ENCODE assay signal across 11 cellular contexts in the genomic region with DNA sequence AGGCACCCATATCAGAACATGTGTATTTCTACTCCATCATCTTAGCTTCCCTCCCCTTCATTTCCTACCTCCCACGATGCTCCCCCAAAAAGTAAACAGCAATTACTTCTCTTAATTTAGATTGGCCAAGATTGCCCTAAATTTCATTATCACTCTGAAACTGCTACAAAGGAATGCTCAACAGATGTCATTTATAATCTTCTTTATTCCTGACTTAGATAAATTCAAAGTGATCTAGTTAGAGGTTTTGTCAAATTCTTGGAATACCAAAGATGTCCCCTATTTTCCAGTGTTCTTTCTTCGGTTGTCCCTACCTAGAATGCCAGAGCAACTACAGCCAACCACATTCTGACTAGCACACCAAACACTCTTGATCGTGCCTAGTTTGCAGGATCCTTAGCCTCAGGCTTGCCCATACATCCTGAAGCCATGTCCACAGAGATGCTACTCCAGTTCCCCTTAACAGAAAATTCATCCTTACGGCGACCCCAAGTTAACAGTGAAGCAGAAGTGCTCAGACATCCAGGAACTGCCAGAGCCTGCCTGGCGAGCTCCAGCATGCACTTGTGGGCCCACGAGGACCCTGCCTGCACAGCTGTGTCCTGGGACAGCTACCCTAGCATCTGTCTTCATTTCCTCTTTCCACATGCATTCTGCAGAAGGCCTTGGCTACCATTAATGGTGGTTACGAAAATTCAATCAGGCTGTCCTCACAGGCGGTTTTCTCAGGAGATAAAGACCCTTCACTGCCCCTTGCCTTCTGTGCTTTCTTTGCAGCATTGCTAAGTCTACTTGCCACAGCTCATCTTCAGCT. TPM values are rescaled to one million over a fixed set of nuclear protein-coding genes. Genes with fewer than 3 reads are reported as not detected.
DNase-seq lines count a peak whose midpoint lies in the region; ATAC-seq and TF ChIP-seq lines count a peak whose summit lies in the region.
"Had no signal": no experiment of that assay in that cellular context is flagged by ENCODE, and none has a peak within 500 bp of the region (broad histone marks: within the 10 kb centered on the region; RNA-seq: fewer than 3 reads in every experiment).

No MANE protein-coding gene starts in this region.

- H3K4me3 Mint-ChIP-seq in glutamatergic neuron (ENCODE audit: unreplicated experiment) = peak overlapping the region; percentile 19
- no peak overlapping the region for H3K4me3 Mint-ChIP-seq in activated CD8-positive, alpha-beta T cell treated with anti-CD3 and anti-CD28 coated beads for 36 hours

- H3K36me3 Mint-ChIP-seq in glutamatergic neuron (ENCODE audit: unreplicated experiment) = no peaks in the 10 kb centered on the region
- peaks cover 26% of the 10 kb centered on the region for H3K36me3 Mint-ChIP-seq in activated CD8-positive, alpha-beta T cell treated with anti-CD3 and anti-CD28 coated beads for 36 hours (ENCODE audit: low read depth)

- no peak for ATAC-seq in activated CD8-positive, alpha-beta T cell treated with anti-CD3 and anti-CD28 coated beads for 36 hours
- ATAC-seq in GM18505 (IDR thresholded peaks at IDR 0.05; ENCODE audit: unreplicated experiment) = no peak

- no peak for TF ChIP-seq CTCF in glutamatergic neuron (IDR thresholded peaks at IDR 0.05; ENCODE audit: partially characterized antibody, unreplicated experiment)
- no peak for TF ChIP-seq CTCF in activated CD8-positive, alpha-beta T cell treated with anti-CD3 and anti-CD28 coated beads for 36 hours (IDR thresholded peaks at IDR 0.05)

- peaks cover 11% of the 10 kb centered on the region for H3K9me3 Mint-ChIP-seq in glutamatergic neuron (ENCODE audit: unreplicated experiment)
- no peaks in the 10 kb centered on the region for H3K9me3 Mint-ChIP-seq in activated CD8-positive, alpha-beta T cell treated with anti-CD3 and anti-CD28 coated beads for 36 hours

- TF ChIP-seq POLR2A in GM18505 (IDR thresholded peaks at IDR 0.05; ENCODE audit: borderline replicate concordance, extremely low read depth, insufficient read depth, insufficient read length) = no peak

- peaks cover 6% of the 10 kb centered on the region for H3K27me3 Mint-ChIP-seq in glutamatergic neuron (ENCODE audit: unreplicated experiment)
- no peaks in the 10 kb centered on the region for H3K27me3 Mint-ChIP-seq in activated CD8-positive, alpha-beta T cell treated with anti-CD3 and anti-CD28 coated beads for 36 hours

- H3K4me1 Mint-ChIP-seq in glutamatergic neuron (ENCODE audit: low read depth, unreplicated experiment) = peaks cover 35% of the 10 kb centered on the region
- peaks cover 26% of the 10 kb centered on the region for H3K4me1 Mint-ChIP-seq in activated CD8-positive, alpha-beta T cell treated with anti-CD3 and anti-CD28 coated beads for 36 hours (ENCODE audit: low read depth)

- POLR2A ChIA-PET in activated CD8-positive, alpha-beta T cell treated with anti-CD3 and anti-CD28 coated beads for 36 hours (lab: Charles Lee) = interaction anchor here (1.0 kb wide), 1 partner anchor 12 kb away, joined by 3 read pairs; no protein-coding TSS in a partner anchor

- H3K27ac Mint-ChIP-seq in glutamatergic neuron (ENCODE audit: unreplicated experiment) = peak overlapping the region; percentile 89
- H3K27ac Mint-ChIP-seq in activated CD8-positive, alpha-beta T cell treated with anti-CD3 and anti-CD28 coated beads for 36 hours = no peak overlapping the region

- DNase-seq in Ammon's horn (ENCODE audit: low spot score) (peak; percentile 51), GF-D8 (lab: John Stamatoyannopoulos, UW) (peak; percentile 90), NOMO-1 (lab: John Stamatoyannopoulos, UW; ENCODE audit: unreplicated experiment in 2 of 2) (peak; percentile 53 to 72), glutamatergic neuron (peak; percentile 53), NCI-H2081 (lab: John Stamatoyannopoulos, UW) (no peak)
- DNase-seq in activated CD8-positive, alpha-beta T cell treated with anti-CD3 and anti-CD28 coated beads for 36 hours = no peak
- no peak for DNase-seq in stimulated activated CD4-positive, alpha-beta T cell treated with anti-CD3 and anti-CD28 coated beads, Interleukin-4, amount 100 ng/mL, for 1 hour
- DNase-seq: NCI-H1092 treated with DMSO at 0.1 percent for 48 hours; NK-92 treated with Interleukin-12 subunit alpha and Interleukin-12 subunit beta, amount 100 ng/mL, for 24 hours; WERI-Rb-1 had no signal

- CTCF ChIA-PET in activated CD8-positive, alpha-beta T cell treated with anti-CD3 and anti-CD28 coated beads for 36 hours (lab: Charles Lee) = interaction anchor here (1.2 kb wide), 1 partner anchor 19 kb away, joined by 3 read pairs; no protein-coding TSS in a partner anchor

- intact Hi-C loops in activated CD8-positive, alpha-beta T cell treated with anti-CD3 and anti-CD28 coated beads for 36 hours (cut with micrococcal nuclease) = no loop called here

RNA-seq across cellular contexts. Expression of a gene that starts 31.5 kb away (rescaled TPM):
- 38.5 TPM for total RNA-seq in glutamatergic neuron (ENCODE audit: unreplicated experiment)
- 10 to 100 TPM; 42.5 to 45.3 TPM for total RNA-seq in activated CD8-positive, alpha-beta T cell treated with anti-CD3 and anti-CD28 coated beads for 36 hours

Comparison
In these comparisons a context has a peak if more than half of its experiments do, and no peak if none do; other contexts are left out.
1. DNase-seq: peak in Ammon's horn (single experiment), GF-D8 (single experiment), NOMO-1 (2 of 2) and glutamatergic neuron (single experiment); none in activated CD8-positive, alpha-beta T cell treated with anti-CD3 and anti-CD28 coated beads for 36 hours (single experiment), NCI-H2081 (0 of 2) and stimulated activated CD4-positive, alpha-beta T cell treated with anti-CD3 and anti-CD28 coated beads, Interleukin-4, amount 100 ng/mL, for 1 hour (single experiment).